ENCODE assay signal across 8 cellular contexts in the genomic region with DNA sequence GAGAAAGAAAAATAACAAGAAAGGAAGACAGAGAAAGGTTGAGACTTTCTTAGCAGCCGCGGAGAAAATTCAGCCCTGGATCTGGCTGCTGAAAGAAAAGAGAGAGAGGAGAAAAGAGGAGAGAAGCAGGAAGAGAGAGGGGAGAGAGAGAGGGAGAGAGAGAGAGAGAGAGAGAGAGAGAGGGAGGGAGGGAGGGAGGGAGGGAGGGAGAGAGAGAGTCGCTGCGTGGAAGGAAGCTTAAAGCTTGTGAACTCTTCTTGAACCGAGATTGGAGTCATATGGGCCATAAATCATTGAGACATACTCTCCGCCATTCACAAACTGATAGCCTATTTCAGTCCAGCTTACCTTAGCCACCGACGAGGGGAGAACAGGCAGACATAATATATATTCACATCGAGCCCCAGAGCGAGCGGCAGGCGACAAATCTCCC. TPM values are rescaled to one million over a fixed set of nuclear protein-coding genes. Genes with fewer than 3 reads are reported as not detected.
DNase-seq lines count a peak whose midpoint lies in the region; ATAC-seq and FAIRE-seq lines count a peak whose summit lies in the region.

No MANE protein-coding gene starts in this region.

- ATAC-seq in HG02623 (IDR thresholded peaks at IDR 0.05; ENCODE audit: unreplicated experiment) (no peak), HG03135 (IDR thresholded peaks at IDR 0.05; ENCODE audit: unreplicated experiment) (no peak)

- DNase-seq in A172 (ENCODE audit: low spot score) = peak; percentile 95
- DNase-seq in H4 (ENCODE audit: low spot score) = peak; percentile 93
- peak; percentile 29 for DNase-seq in SK-N-DZ (ENCODE audit: low spot score)
- peak; percentile 83 for DNase-seq in foreskin melanocyte
- DNase-seq in renal cortical epithelial cell (ENCODE audit: low read depth) = peak; percentile 93
- no peak for DNase-seq in GM19239 (ENCODE audit: insufficient read length, low spot score)

- FAIRE-seq in GM19239 (lab: Jason Lieb, UNC) = no peak

RNA-seq across cellular contexts. Expression of gene HOXB2, which starts 10.3 kb away (rescaled TPM):
- total RNA-seq in A172 (2014; rRNA removed; shearing (Covaris generic)) = 27.0 and 30.6 TPM in 2 replicates
- 5.3 and 11.1 TPM in 2 replicates for total RNA-seq in H4 (2014; rRNA removed; shearing (Covaris generic))
- polyA plus RNA-seq in SK-N-DZ (2014; cell fraction: cytosol; rRNA removed) = 0.09 TPM in 1 of 2 replicates, not detected in the other
- 0.85 TPM in 1 of 2 replicates, not detected in the other for polyA plus RNA-seq in SK-N-DZ (2014; cell fraction: nucleus; rRNA removed)
- 17.4 and 23.7 TPM in 2 replicates for total RNA-seq in renal cortical epithelial cell

RNA-seq across cellular contexts. Expression of gene HOXB4, which starts 23.0 kb away (rescaled TPM):
- 5.1 and 6.3 TPM in 2 replicates for total RNA-seq in A172 (2014; rRNA removed; shearing (Covaris generic))
- total RNA-seq in H4 (2014; rRNA removed; shearing (Covaris generic)) = 0.45 TPM in 2 replicates
- polyA plus RNA-seq in SK-N-DZ (2014; cell fraction: cytosol; rRNA removed) = not detected in 2 replicates
- polyA plus RNA-seq in SK-N-DZ (2014; cell fraction: nucleus; rRNA removed) = not detected in 2 replicates
- total RNA-seq in renal cortical epithelial cell = 2.1 and 8.7 TPM in 2 replicates

RNA-seq across cellular contexts. Expression of gene HOXB1, which starts 24.4 kb away (rescaled TPM):
- not detected in 2 replicates for total RNA-seq in A172 (2014; rRNA removed; shearing (Covaris generic))
- total RNA-seq in H4 (2014; rRNA removed; shearing (Covaris generic)) = not detected in 2 replicates
- not detected in 2 replicates for polyA plus RNA-seq in SK-N-DZ (2014; cell fraction: cytosol; rRNA removed)
- not detected in 2 replicates for polyA plus RNA-seq in SK-N-DZ (2014; cell fraction: nucleus; rRNA removed)
- not detected in 2 replicates for total RNA-seq in renal cortical epithelial cell

RNA-seq across cellular contexts. Expression of gene HOXB3, which starts 34.8 kb away (rescaled TPM):
- 20.1 and 24.1 TPM in 2 replicates for total RNA-seq in A172 (2014; rRNA removed; shearing (Covaris generic))
- 2.0 and 5.6 TPM in 2 replicates for total RNA-seq in H4 (2014; rRNA removed; shearing (Covaris generic))
- not detected in 2 replicates for polyA plus RNA-seq in SK-N-DZ (2014; cell fraction: cytosol; rRNA removed)
- not detected in 2 replicates for polyA plus RNA-seq in SK-N-DZ (2014; cell fraction: nucleus; rRNA removed)
- total RNA-seq in renal cortical epithelial cell = 8.0 and 36.2 TPM in 2 replicates

RNA-seq across cellular contexts. Expression of gene HOXB5, which starts 38.4 kb away (rescaled TPM):
- total RNA-seq in A172 (2014; rRNA removed; shearing (Covaris generic)) = 2.0 and 2.4 TPM in 2 replicates
- total RNA-seq in H4 (2014; rRNA removed; shearing (Covaris generic)) = 0.43 TPM in 1 of 2 replicates, not detected in the other
- not detected in 2 replicates for polyA plus RNA-seq in SK-N-DZ (2014; cell fraction: cytosol; rRNA removed)
- polyA plus RNA-seq in SK-N-DZ (2014; cell fraction: nucleus; rRNA removed) = not detected in 2 replicates
- total RNA-seq in renal cortical epithelial cell = 0.35 and 2.4 TPM in 2 replicates
